In genomic region chr2:1496394-1496821, GRCh38 we compare ENCODE assay signal across 17 cellular contexts.
"Had no signal": no experiment of that assay in that cellular context is flagged by ENCODE, and none has a peak within 500 bp of the region (broad histone marks: within the 10 kb centered on the region; RNA-seq: fewer than 3 reads in every experiment).

No MANE protein-coding gene starts in this region.

- ATAC-seq: activated CD4-positive, CD25-positive, alpha-beta regulatory T cell treated with anti-CD3 and anti-CD28 coated beads, Interleukin-2, amount 50 U/mL, for 24 hours; activated T-helper 17 cell treated with anti-CD3 and anti-CD28 coated beads, Interleukin-2, amount 50 U/mL, for 72 hours; effector memory CD8-positive, alpha-beta T cell; heart right ventricle; stimulated activated naive CD8-positive, alpha-beta T cell treated with anti-CD3 and anti-CD28 coated beads, Interleukin-15, amount 100 ng/mL, for 72 hours; T-cell had no signal

- H3K36me3 Mint-ChIP-seq: activated naive CD8-positive, alpha-beta T cell treated with anti-CD3 and anti-CD28 coated beads, Interleukin-2, amount 10 ng/mL, durations not matched to agents 7 days and 5 days; natural killer cell treated with Interleukin-12 subunit alpha and Interleukin-12 subunit beta and Interleukin-15 and Interleukin-18, amount 100 ng/mL, for 72 hours; T-cell; type B pancreatic cell had no signal

- H3K9me3 ChIP-seq: esophagus squamous epithelium, heart right ventricle had no signal

- DNase-seq: activated CD4-positive, alpha-beta T cell treated with anti-CD3 and anti-CD28 coated beads, Interleukin-2, amount 10 ng/mL, durations not matched to agents 7 days and 5 days; activated naive CD4-positive, alpha-beta T cell; activated T-cell treated with anti-CD3 and anti-CD28 coated beads for 4 hours; amygdala; effector memory CD8-positive, alpha-beta T cell; esophagus squamous epithelium; heart right ventricle; mesendoderm; retina; stimulated activated naive CD8-positive, alpha-beta T cell treated with anti-CD3 and anti-CD28 coated beads, Interleukin-15, amount 100 ng/mL, for 72 hours had no signal

- H3K4me1 Mint-ChIP-seq: activated naive CD8-positive, alpha-beta T cell treated with anti-CD3 and anti-CD28 coated beads, Interleukin-2, amount 10 ng/mL, durations not matched to agents 7 days and 5 days; stimulated activated naive CD8-positive, alpha-beta T cell treated with anti-CD3 and anti-CD28 coated beads, Interleukin-15, amount 100 ng/mL, for 72 hours had no signal

- H3K27ac Mint-ChIP-seq: activated naive CD8-positive, alpha-beta T cell treated with anti-CD3 and anti-CD28 coated beads, Interleukin-2, amount 10 ng/mL, durations not matched to agents 7 days and 5 days; activated T-helper 17 cell treated with anti-CD3 and anti-CD28 coated beads, Interleukin-2, amount 50 U/mL, for 72 hours; effector memory CD8-positive, alpha-beta T cell; natural killer cell treated with Interleukin-12 subunit alpha and Interleukin-12 subunit beta and Interleukin-15 and Interleukin-18, amount 100 ng/mL, for 72 hours; stimulated activated naive CD8-positive, alpha-beta T cell treated with anti-CD3 and anti-CD28 coated beads, Interleukin-15, amount 100 ng/mL, for 72 hours; T-cell; type B pancreatic cell had no signal

- H3K9me3 Mint-ChIP-seq: activated CD4-positive, alpha-beta T cell treated with anti-CD3 and anti-CD28 coated beads, Interleukin-2, amount 10 ng/mL, durations not matched to agents 7 days and 5 days; activated naive CD8-positive, alpha-beta T cell treated with anti-CD3 and anti-CD28 coated beads, Interleukin-2, amount 10 ng/mL, durations not matched to agents 7 days and 5 days; activated T-helper 17 cell treated with anti-CD3 and anti-CD28 coated beads, Interleukin-2, amount 50 U/mL, for 72 hours; effector memory CD8-positive, alpha-beta T cell; natural killer cell treated with Interleukin-12 subunit alpha and Interleukin-12 subunit beta and Interleukin-15 and Interleukin-18, amount 100 ng/mL, for 72 hours; stimulated activated naive CD8-positive, alpha-beta T cell treated with anti-CD3 and anti-CD28 coated beads, Interleukin-15, amount 100 ng/mL, for 72 hours; T-cell; type B pancreatic cell had no signal

- H3K36me3 ChIP-seq: cardiac muscle cell, esophagus squamous epithelium had no signal

- H3K27ac ChIP-seq: cardiac muscle cell, esophagus squamous epithelium, heart right ventricle had no signal

- H3K27me3 Mint-ChIP-seq: activated CD4-positive, alpha-beta T cell treated with anti-CD3 and anti-CD28 coated beads, Interleukin-2, amount 10 ng/mL, durations not matched to agents 7 days and 5 days; activated naive CD8-positive, alpha-beta T cell treated with anti-CD3 and anti-CD28 coated beads, Interleukin-2, amount 10 ng/mL, durations not matched to agents 7 days and 5 days; activated T-helper 17 cell treated with anti-CD3 and anti-CD28 coated beads, Interleukin-2, amount 50 U/mL, for 72 hours; effector memory CD8-positive, alpha-beta T cell; natural killer cell treated with Interleukin-12 subunit alpha and Interleukin-12 subunit beta and Interleukin-15 and Interleukin-18, amount 100 ng/mL, for 72 hours; stimulated activated naive CD8-positive, alpha-beta T cell treated with anti-CD3 and anti-CD28 coated beads, Interleukin-15, amount 100 ng/mL, for 72 hours; T-cell had no signal

- H3K4me3 Mint-ChIP-seq: activated CD4-positive, alpha-beta T cell treated with anti-CD3 and anti-CD28 coated beads, Interleukin-2, amount 10 ng/mL, durations not matched to agents 7 days and 5 days; activated naive CD8-positive, alpha-beta T cell treated with anti-CD3 and anti-CD28 coated beads, Interleukin-2, amount 10 ng/mL, durations not matched to agents 7 days and 5 days; activated T-helper 17 cell treated with anti-CD3 and anti-CD28 coated beads, Interleukin-2, amount 50 U/mL, for 72 hours; effector memory CD8-positive, alpha-beta T cell; natural killer cell treated with Interleukin-12 subunit alpha and Interleukin-12 subunit beta and Interleukin-15 and Interleukin-18, amount 100 ng/mL, for 72 hours; stimulated activated naive CD8-positive, alpha-beta T cell treated with anti-CD3 and anti-CD28 coated beads, Interleukin-15, amount 100 ng/mL, for 72 hours; T-cell; type B pancreatic cell had no signal

- H3K4me3 ChIP-seq: cardiac muscle cell, esophagus squamous epithelium, heart right ventricle had no signal

- H3K4me1 ChIP-seq: esophagus squamous epithelium had no signal
